In the genomic region with DNA sequence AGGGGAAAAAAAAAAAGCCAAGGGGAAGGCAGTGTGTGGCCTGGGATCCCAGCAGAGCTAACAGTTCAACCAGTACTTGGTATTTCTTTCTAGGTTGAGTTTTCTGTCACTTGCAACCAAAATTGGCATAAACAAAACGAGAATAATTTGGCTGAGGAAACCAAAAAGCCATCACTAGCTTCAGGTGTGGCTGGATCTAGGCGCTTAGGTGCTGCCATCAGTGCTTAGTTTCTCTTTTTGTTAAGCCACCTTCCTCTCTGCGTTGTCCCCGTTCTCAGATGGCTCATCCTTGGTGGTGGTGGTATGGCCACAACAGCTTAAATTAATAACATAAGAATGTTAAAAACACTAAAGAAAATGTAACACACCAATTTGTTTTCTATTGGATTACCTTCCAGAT, we compare ENCODE assay signal across 23 cellular contexts. TPM values are rescaled to one million over a fixed set of nuclear protein-coding genes. Genes with fewer than 3 reads are reported as not detected.
DNase-seq lines count a peak whose midpoint lies in the region; ATAC-seq and TF ChIP-seq lines count a peak whose summit lies in the region.
"Had no signal": no experiment of that assay in that cellular context is flagged by ENCODE, and none has a peak within 500 bp of the region (broad histone marks: within the 10 kb centered on the region; RNA-seq: fewer than 3 reads in every experiment).

No MANE protein-coding gene starts in this region.

- TF ChIP-seq CTCF in brain (conservative IDR thresholded peaks at IDR 0.05) = no peak
- no peak for TF ChIP-seq CTCF in dorsolateral prefrontal cortex (IDR thresholded peaks at IDR 0.05 in 54 of 56, conservative IDR thresholded peaks at IDR 0.05 in 2 of 56; ENCODE audit: low read depth in 1 of 56, partially characterized antibody in 56 of 56)
- no peak for TF ChIP-seq CTCF in psoas muscle (IDR thresholded peaks at IDR 0.05)
- no peak for TF ChIP-seq CTCF in tibial artery (IDR thresholded peaks at IDR 0.05)
- no peak for TF ChIP-seq CTCF in smooth muscle cell (IDR thresholded peaks at IDR 0.05; ENCODE audit: borderline replicate concordance, insufficient read depth, poor library complexity, severe bottlenecking)

- no peak for DNase-seq in dorsolateral prefrontal cortex
- DNase-seq in psoas muscle = no peak
- DNase-seq in tibial artery = no peak
- no peak for DNase-seq in smooth muscle cell (lab: John Stamatoyannopoulos, UW; ENCODE audit: unreplicated experiment)
- DNase-seq: C1 segment of cervical spinal cord; CD4-positive, alpha-beta memory T cell; DMS 273 treated with DMSO at 0.1 percent for 48 hours; GM23248; H7; KBM-7; MV-4-11; NCI-H1105; NCI-H1436 treated with DMSO at 0.1 percent for 48 hours; NCI-H187 treated with DMSO at 0.1 percent for 48 hours; NCI-H2171 treated with DMSO at 0.1 percent for 48 hours; NCI-H446; NCI-H524 treated with DMSO at 0.1 percent for 48 hours; NCI-H774; SK-N-SH had no signal

- H3K4me1 ChIP-seq in psoas muscle (peaks cover 7% of the 10 kb centered on the region), tibial artery (peaks cover 0 to 70% (median 42%) of the 10 kb centered on the region in 4 donors), smooth muscle cell (ENCODE audit: low read depth) (peaks cover 4% of the 10 kb centered on the region)

- H3K27ac ChIP-seq in dorsolateral prefrontal cortex (peak overlapping the region in 29 of 59 donors; percentile 5 to 98 (median 94)), psoas muscle (no peak overlapping the region), tibial artery (peak overlapping the region; percentile 90 to 93), smooth muscle cell (ENCODE audit: low read depth) (no peak overlapping the region)
- H3K27ac ChIP-seq: GM23248 had no signal

- no peaks in the 10 kb centered on the region for H3F3A ChIP-seq in smooth muscle cell (ENCODE audit: low read depth)

- H3K27ac Mint-ChIP-seq in brain = no peak overlapping the region
- H3K27ac Mint-ChIP-seq: CD4-positive, alpha-beta memory T cell had no signal

- peak overlapping the region in 3 of 5 experiments; percentile 30 to 62 (median 49) for H3K4me3 Mint-ChIP-seq in brain

- H3K4me1 Mint-ChIP-seq in brain = peaks cover 7% of the 10 kb centered on the region

- no peaks in the 10 kb centered on the region for H3K79me2 ChIP-seq in smooth muscle cell (ENCODE audit: low read depth)

- H3K36me3 ChIP-seq in psoas muscle (ENCODE audit: insufficient read depth in 1 of 2, low read depth in 1 of 2) (no peaks in the 10 kb centered on the region), tibial artery (peaks cover 0 to 7% (median under 1%) of the 10 kb centered on the region in 3 donors), smooth muscle cell (ENCODE audit: low read depth) (no peaks in the 10 kb centered on the region)

- H2AFZ ChIP-seq in smooth muscle cell (ENCODE audit: low read depth) = no peak overlapping the region
- H2AFZ ChIP-seq: GM23248 had no signal

- no peaks in the 10 kb centered on the region for H4K20me1 ChIP-seq in smooth muscle cell (ENCODE audit: low read depth)

- H3K27me3 Mint-ChIP-seq in brain = peaks cover 29% of the 10 kb centered on the region

- H3K4me2 ChIP-seq in smooth muscle cell = no peak overlapping the region
- H3K4me2 ChIP-seq: SK-N-SH had no signal

- 95 to 97% (median 96%) methylated on average over 4 of the region's 4 CpGs for WGBS in psoas muscle, 3 donors
- over 99% methylated on average over 4 of the region's 4 CpGs for WGBS in smooth muscle cell (ENCODE audit: low lambda C conversion rate)

- intact Hi-C loops in dorsolateral prefrontal cortex (cut with DNase I) (loop anchor here in 1 of 2 donors (2.0 kb wide), 1 partner anchor 61 kb away; a partner anchor contains a TSS), psoas muscle (cut with DNase I) (no loop called here), tibial artery (cut with DNase I; ENCODE audit: low total_unique reads) (no loop called here)

- H3K4me3 ChIP-seq in dorsolateral prefrontal cortex (peak overlapping the region in 52 of 59 donors; percentile 20 to 93 (median 77)), psoas muscle (peak overlapping the region; percentile 72), tibial artery (peak overlapping the region; percentile 77 to 96), smooth muscle cell (no peak overlapping the region)
- H3K4me3 ChIP-seq: GM23248 had no signal

- no peak overlapping the region for H3K9ac ChIP-seq in smooth muscle cell (ENCODE audit: low read depth)
- H3K9ac ChIP-seq: GM23248, SK-N-SH had no signal

- peaks cover 0 to 11% (median 2%) of the 10 kb centered on the region in 5 experiments for H3K9me3 Mint-ChIP-seq in brain

- H3K36me3 Mint-ChIP-seq in brain = no peaks in the 10 kb centered on the region
- H3K36me3 Mint-ChIP-seq: CD4-positive, alpha-beta memory T cell had no signal

- H3K27me3 ChIP-seq in dorsolateral prefrontal cortex (peaks cover 0 to 39% (median 7%) of the 10 kb centered on the region in 45 donors), psoas muscle (ENCODE audit: insufficient read depth in 3 of 3, low read length in 2 of 3) (peaks cover 0 to 50% (median 20%) of the 10 kb centered on the region in 3 donors), tibial artery (no peaks in the 10 kb centered on the region), smooth muscle cell (ENCODE audit: low read depth) (no peaks in the 10 kb centered on the region)

- no peaks in the 10 kb centered on the region for H3K9me3 ChIP-seq in psoas muscle
- no peaks in the 10 kb centered on the region for H3K9me3 ChIP-seq in tibial artery
- H3K9me3 ChIP-seq in smooth muscle cell (replicated peaks; ENCODE audit: low read depth) = no peaks in the 10 kb centered on the region
- H3K9me3 ChIP-seq: SK-N-SH had no signal

- no peak for ATAC-seq in psoas muscle
- no peak for ATAC-seq in GM21360 (IDR thresholded peaks at IDR 0.05; ENCODE audit: unreplicated experiment)
- no peak for ATAC-seq in HG03521 (IDR thresholded peaks at IDR 0.05; ENCODE audit: unreplicated experiment)

RNA-seq across cellular contexts. Expression of a gene that starts 2.4 kb away (rescaled TPM):
- 263 TPM for polyA plus RNA-seq in brain (ENCODE audit: insufficient read depth, low read depth, low replicate concordance)
- 100 to 1,000 TPM in 103 of 120 experiments, 10 to 100 TPM in 17; 50.7 to 624 (median 173) TPM for total RNA-seq in dorsolateral prefrontal cortex
- total RNA-seq in psoas muscle = 10 to 100 TPM in 2 of 4 donors, 1 to 10 TPM in 2; 6.9 to 20.7 (median 9.8) TPM
- polyA plus RNA-seq in psoas muscle = 10 to 100 TPM in 2 of 3 donors, 1 to 10 TPM in 1; 6.6 to 17.7 (median 10.7) TPM
- 6.4 and 7.7 TPM in 2 replicates for total RNA-seq in smooth muscle cell
- 19.2 and 25.1 TPM in 2 replicates for polyA plus RNA-seq in smooth muscle cell
- total RNA-seq: GM23248, MCF 10A had no signal
- polyA plus RNA-seq: GM23248, SK-N-SH had no signal

Comparison
In these comparisons a context has a peak if more than half of its experiments do, and no peak if none do; other contexts are left out.
1. H3K27ac ChIP-seq: peak in tibial artery (2 of 2); none in psoas muscle (single experiment) and smooth muscle cell (single experiment).